Comparison of ENCODE assay signal across 14 cellular contexts in genomic region chr20:31831771-31832306, GRCh38. TPM values are rescaled to one million over a fixed set of nuclear protein-coding genes. Genes with fewer than 3 reads are reported as not detected.
DNase-seq lines count a peak whose midpoint lies in the region; ATAC-seq and TF ChIP-seq lines count a peak whose summit lies in the region.
"Had no signal": no experiment of that assay in that cellular context is flagged by ENCODE, and none has a peak within 500 bp of the region (broad histone marks: within the 10 kb centered on the region; RNA-seq: fewer than 3 reads in every experiment).

No MANE protein-coding gene starts in this region.

- peaks cover 15 to 27% of the 10 kb centered on the region in 2 experiments; a peak in 3 of 4 replicates for H3K4me1 ChIP-seq in SK-N-SH (ENCODE audit: control insufficient read depth in 1 of 2, insufficient read depth in 2 of 2, low read depth in 1 of 2, low read length in 1 of 2)
- H3K4me1 ChIP-seq in osteoblast (ENCODE audit: insufficient read depth, low read length) = peaks cover 14% of the 10 kb centered on the region
- H3K4me1 ChIP-seq in spleen = peaks cover 11 to 53% (median 16%) of the 10 kb centered on the region in 6 donors
- peaks cover under 1 to 14% (median 13%) of the 10 kb centered on the region in 3 donors for H3K4me1 ChIP-seq in esophagus squamous epithelium

- H3K4me2 ChIP-seq in SK-N-SH (no peak overlapping the region), osteoblast (ENCODE audit: insufficient read depth, low read length) (no peak overlapping the region)
- H3K4me2 ChIP-seq: BLaER1 had no signal

- TF ChIP-seq POLR2A in spleen (IDR thresholded peaks at IDR 0.05) (no peak), esophagus squamous epithelium (IDR thresholded peaks at IDR 0.05) (no peak)

- TF ChIP-seq CTCF in SK-N-SH (IDR thresholded peaks at IDR 0.05) = no peak
- no peak for TF ChIP-seq CTCF in osteoblast (IDR thresholded peaks at IDR 0.05; ENCODE audit: extremely low read depth, low read depth, low read length)
- TF ChIP-seq CTCF in spleen (IDR thresholded peaks at IDR 0.05 in 8 of 11, conservative IDR thresholded peaks at IDR 0.05 in 3 of 11) = no peak
- no peak for TF ChIP-seq CTCF in esophagus squamous epithelium (IDR thresholded peaks at IDR 0.05)

- no peaks in the 10 kb centered on the region for H3K9me2 ChIP-seq in SK-N-SH

- H2AFZ ChIP-seq in SK-N-SH (ENCODE audit: low read depth) = no peak overlapping the region
- no peak overlapping the region for H2AFZ ChIP-seq in osteoblast (ENCODE audit: low read length)

- H3K9me3 ChIP-seq in SK-N-SH (no peaks in the 10 kb centered on the region), osteoblast (ENCODE audit: low read depth, low read length) (no peaks in the 10 kb centered on the region), spleen (no peaks in the 10 kb centered on the region), esophagus squamous epithelium (no peaks in the 10 kb centered on the region)
- H3K9me3 ChIP-seq: BLaER1, Caco-2 had no signal

- no peak overlapping the region for H3K27ac ChIP-seq in SK-N-SH (ENCODE audit: low read depth in 2 of 2, low read length in 1 of 2)
- no peak overlapping the region for H3K27ac ChIP-seq in osteoblast (ENCODE audit: low read depth, low read length)
- H3K27ac ChIP-seq in spleen = no peak overlapping the region
- no peak overlapping the region for H3K27ac ChIP-seq in esophagus squamous epithelium
- H3K27ac ChIP-seq: 22Rv1, BLaER1 had no signal

- H3K79me2 ChIP-seq in SK-N-SH (ENCODE audit: insufficient read depth) = no peaks in the 10 kb centered on the region
- H3K79me2 ChIP-seq in osteoblast (ENCODE audit: insufficient read depth, low read length) = no peaks in the 10 kb centered on the region

- 96% methylated on average over 10 of the region's 17 CpGs for WGBS in SK-N-SH (ENCODE audit: low lambda C conversion rate)
- WGBS in spleen, 5 donors = 91 to 97% (median 92%) methylated on average over 15 to 17 of the region's 17 CpGs
- 66 to 87% methylated on average over 3 to 6 of the region's 17 CpGs for WGBS in esophagus squamous epithelium, 2 donors

- TF ChIP-seq EP300 in SK-N-SH (IDR thresholded peaks at IDR 0.05; ENCODE audit: borderline replicate concordance in 1 of 2, low read depth in 1 of 2, low read length in 1 of 2) = no peak

- H3K9ac ChIP-seq in SK-N-SH = no peak overlapping the region
- H3K9ac ChIP-seq: BLaER1 had no signal

- CTCF ChIA-PET in SK-N-SH (lab: Yijun Ruan, JAX) = interaction anchor here (0.7 to 15.5 kb wide), 6 partner anchors 7 to 625 kb away, joined by 3 to 174 read pairs (median 10); partner anchors contain the start of gene FOXS1

- intact Hi-C loops in spleen (cut with DNase I; ENCODE audit: low total_unique reads) = no loop called here
- intact Hi-C loops in esophagus squamous epithelium (cut with DNase I) = no loop called here

- ATAC-seq in SK-N-SH treated with all-trans-retinoic acid at 6 μM for 48 hours = no peak
- no peak for ATAC-seq in activated CD4-positive, CD25-positive, alpha-beta regulatory T cell treated with anti-CD3 and anti-CD28 coated beads, Interleukin-2, amount 50 U/mL, for 24 hours
- ATAC-seq in GM18867 (IDR thresholded peaks at IDR 0.05; ENCODE audit: unreplicated experiment) = no peak

- no peak overlapping the region for H3K4me3 ChIP-seq in SK-N-SH (ENCODE audit: low read depth in 2 of 2, low read length in 1 of 2)
- H3K4me3 ChIP-seq in osteoblast (ENCODE audit: insufficient read depth, low read length) = no peak overlapping the region
- no peak overlapping the region for H3K4me3 ChIP-seq in spleen
- no peak overlapping the region for H3K4me3 ChIP-seq in esophagus squamous epithelium
- H3K4me3 ChIP-seq: BLaER1 had no signal

- H3K36me3 ChIP-seq in SK-N-SH (replicated peaks in 1 of 2; ENCODE audit: control insufficient read depth in 1 of 2, insufficient read depth in 2 of 2, low read length in 1 of 2) (no peaks in the 10 kb centered on the region), osteoblast (ENCODE audit: insufficient read depth, low read length) (no peaks in the 10 kb centered on the region), spleen (no peaks in the 10 kb centered on the region), esophagus squamous epithelium (no peaks in the 10 kb centered on the region)
- H3K36me3 ChIP-seq: BLaER1 had no signal

- H3K27me3 ChIP-seq in SK-N-SH (ENCODE audit: insufficient read depth) (no peaks in the 10 kb centered on the region), osteoblast (ENCODE audit: insufficient read depth, low read length) (peaks cover 3% of the 10 kb centered on the region), spleen (replicated peaks in 1 of 7) (peaks cover 0 to 7% (median 0%) of the 10 kb centered on the region in 7 donors), esophagus squamous epithelium (peaks cover 0 to 15% (median 0%) of the 10 kb centered on the region in 4 donors)
- H3K27me3 ChIP-seq: BLaER1 had no signal

- POLR2A ChIA-PET in SK-N-SH (lab: Yijun Ruan, JAX) = no interaction called here

- no peak for TF ChIP-seq RAD21 in SK-N-SH (IDR thresholded peaks at IDR 0.05; ENCODE audit: low read length)

- H4K20me1 ChIP-seq in SK-N-SH (ENCODE audit: insufficient read depth) = no peaks in the 10 kb centered on the region
- peaks cover 13% of the 10 kb centered on the region for H4K20me1 ChIP-seq in osteoblast (ENCODE audit: insufficient read depth, low read length)

- peak; percentile 16 for DNase-seq in SK-N-SH
- peak; percentile 29 for DNase-seq in M059J (ENCODE audit: low read depth)
- peak; percentile 66 for DNase-seq in osteoblast (ENCODE audit: insufficient read length, low spot score, missing footprints)
- DNase-seq in spleen = peak; percentile 49
- DNase-seq in esophagus squamous epithelium (lab: John Stamatoyannopoulos, UW) = no peak
- DNase-seq: CD8-positive, alpha-beta memory T cell; DMS53 had no signal

- H3F3A ChIP-seq in SK-N-SH (replicated peaks; ENCODE audit: insufficient read depth) = peaks cover 9% of the 10 kb centered on the region

TF ChIP-seq in SK-N-SH, 30 proteins besides CTCF, POLR2A, EP300 and RAD21 (continues in another document):
- no peak for TF ChIP-seq EZH2phosphoT487 (IDR thresholded peaks at IDR 0.05; ENCODE audit: borderline replicate concordance, low read depth)
- TF ChIP-seq JUND (IDR thresholded peaks at IDR 0.05) = no peak

TF ChIP-seq in SK-N-SH treated with all-trans-retinoic acid at 6 μM for 48 hours, 23 proteins besides CTCF, POLR2A, EP300 and RAD21:
- no peak for TF ChIP-seq PPARA (CRISPR knock-in tag; IDR thresholded peaks at IDR 0.05; ENCODE audit: borderline replicate concordance)
- no peak for TF ChIP-seq ZFP30 (CRISPR knock-in tag; IDR thresholded peaks at IDR 0.05)
- no peak for TF ChIP-seq POU6F1 (CRISPR knock-in tag; IDR thresholded peaks at IDR 0.05; ENCODE audit: borderline replicate concordance, low read depth)

RNA-seq across cellular contexts. Expression of gene MYLK2, which starts 12.7 kb away (rescaled TPM):
- polyA plus RNA-seq in SK-N-SH (2012; rRNA removed) (0.21 and 0.31 TPM in 2 replicates), spleen (1 to 10 TPM; 1.7 to 1.9 (median 1.8) TPM)
- polyA plus RNA-seq in SK-N-SH (2012; cell fraction: cytosol; rRNA removed) = 0.09 and 0.18 TPM in 2 replicates
- 1.0 and 1.3 TPM in 2 replicates for polyA plus RNA-seq in SK-N-SH (2012; cell fraction: nucleus; rRNA removed)
- total RNA-seq in M059J (2014; rRNA removed; shearing (Covaris generic)) = 0.15 and 0.44 TPM in 2 replicates
- total RNA-seq in osteoblast (under 0.01 and 0.36 TPM in 2 replicates), spleen (1 to 10 TPM in 6 of 7 donors, under 1 TPM in 1; 0.97 to 3.4 (median 2.2) TPM), esophagus squamous epithelium (under 1 TPM in 1 of 4 donors, not detected in 3; 0.38 TPM)
- polyA plus RNA-seq: CD8-positive, alpha-beta memory T cell had no signal

RNA-seq across cellular contexts. Expression of gene FOXS1, which starts 13.6 kb away (rescaled TPM):
- polyA plus RNA-seq in SK-N-SH (2012; rRNA removed) = 0.73 and 0.99 TPM in 2 replicates
- 0.48 and 0.83 TPM in 2 replicates for polyA plus RNA-seq in SK-N-SH (2012; cell fraction: cytosol; rRNA removed)
- polyA plus RNA-seq in SK-N-SH (2012; cell fraction: nucleus; rRNA removed) = 0.58 and 0.85 TPM in 2 replicates
- total RNA-seq in M059J (2014; rRNA removed; shearing (Covaris generic)) = 0.12 TPM in 1 of 2 replicates, not detected in the other
- total RNA-seq in osteoblast = under 0.01 and 0.36 TPM in 2 replicates
- total RNA-seq in spleen = 1 to 10 TPM; 1.4 to 5.6 (median 1.9) TPM
- 1 to 10 TPM; 1.9 to 5.7 (median 2.8) TPM for polyA plus RNA-seq in spleen
- under 1 TPM in 2 of 4 donors, not detected in 2; 0.32 to 0.38 TPM for total RNA-seq in esophagus squamous epithelium
- total RNA-seq: A673; Caco-2; CD8-positive, alpha-beta memory T cell had no signal
- polyA plus RNA-seq: CD8-positive, alpha-beta memory T cell had no signal

RNA-seq across cellular contexts. Expression of gene DUSP15, which starts 38.5 kb away (rescaled TPM):
- 4.3 and 5.4 TPM in 2 replicates for polyA plus RNA-seq in SK-N-SH (2012; rRNA removed)
- polyA plus RNA-seq in SK-N-SH (2012; cell fraction: cytosol; rRNA removed) = 2.6 and 4.9 TPM in 2 replicates
- polyA plus RNA-seq in SK-N-SH (2012; cell fraction: nucleus; rRNA removed) = 11.5 and 13.8 TPM in 2 replicates
- total RNA-seq in M059J (2014; rRNA removed; shearing (Covaris generic)) = 0.91 and 3.2 TPM in 2 replicates
- total RNA-seq in osteoblast = 1.2 and 1.4 TPM in 2 replicates
- 1 to 10 TPM in 6 of 7 donors, under 1 TPM in 1; 0.69 to 7.3 (median 2.1) TPM for total RNA-seq in spleen
- 1 to 10 TPM; 2.5 to 6.7 (median 3.0) TPM for polyA plus RNA-seq in spleen
- total RNA-seq in esophagus squamous epithelium = under 1 TPM; 0.32 to 0.44 (median 0.38) TPM
- total RNA-seq: A673; CD8-positive, alpha-beta memory T cell had no signal
- polyA plus RNA-seq: CD8-positive, alpha-beta memory T cell had no signal

RNA-seq across cellular contexts. Expression of gene TTLL9, which starts 38.6 kb away (rescaled TPM):
- polyA plus RNA-seq in SK-N-SH (2012; rRNA removed) (0.23 and 0.32 TPM in 2 replicates), spleen (under 1 TPM; 0.22 to 0.33 (median 0.30) TPM)
- polyA plus RNA-seq in SK-N-SH (2012; cell fraction: cytosol; rRNA removed) = 0.24 and 0.30 TPM in 2 replicates
- polyA plus RNA-seq in SK-N-SH (2012; cell fraction: nucleus; rRNA removed) = 1.2 and 1.8 TPM in 2 replicates
- not detected in 2 replicates for total RNA-seq in M059J (2014; rRNA removed; shearing (Covaris generic))
- total RNA-seq in osteoblast (0.59 and 0.72 TPM in 2 replicates), spleen (under 1 TPM; 0.23 to 0.79 (median 0.37) TPM), esophagus squamous epithelium (under 1 TPM in 2 of 4 donors, not detected in 2; 0.09 to 0.38 TPM)
- total RNA-seq: A673; Caco-2; CD8-positive, alpha-beta memory T cell had no signal
- polyA plus RNA-seq: CD8-positive, alpha-beta memory T cell had no signal
